Comparison of ENCODE assay signal across 12 cellular contexts in genomic region chr6:21915707-21916399, GRCh38.
A peak's percentile ranks its signal among the peaks of the same experiment; 100 is the strongest.
DNase-seq lines count a peak whose midpoint lies in the region; ATAC-seq, FAIRE-seq and TF ChIP-seq lines count a peak whose summit lies in the region.
"Had no signal": no experiment of that assay in that cellular context is flagged by ENCODE, and none has a peak within 500 bp of the region (broad histone marks: within the 10 kb centered on the region; RNA-seq: fewer than 3 reads in every experiment).

No MANE protein-coding gene starts in this region.

- in situ Hi-C loops in GM12878 (cut with MboI) = no loop called here

- peak overlapping the region in 3 of 4 donors; percentile 12 to 60 (median 20) for H3K4me3 Mint-ChIP-seq in CD4-positive, CD25-positive, alpha-beta regulatory T cell
- H3K4me3 Mint-ChIP-seq in HFFc6 = peak overlapping the region; percentile 83
- H3K4me3 Mint-ChIP-seq: central memory CD8-positive, alpha-beta T cell; memory B cell had no signal

- peak; percentile 70 for FAIRE-seq in GM12878 (lab: Jason Lieb, UNC)

- TF ChIP-seq POLR2A in GM12878 (IDR thresholded peaks at IDR 0.05; ENCODE audit: low read depth, low read length) = no peak

- TF ChIP-seq EP300 in GM12878 (IDR thresholded peaks at IDR 0.05; ENCODE audit: borderline replicate concordance in 1 of 2, control insufficient read depth in 1 of 2, low read depth in 2 of 2, low read length in 2 of 2) = no peak

- no peak overlapping the region for H3K27ac ChIP-seq in CD4-positive, CD25-positive, alpha-beta regulatory T cell (ENCODE audit: insufficient read depth, low read length, poor library complexity, severe bottlenecking)
- no peak overlapping the region for H3K27ac ChIP-seq in GM12878 (ENCODE audit: control insufficient read depth, insufficient read depth)
- H3K27ac ChIP-seq: VCaP had no signal

- H3K4me1 ChIP-seq in CD4-positive, CD25-positive, alpha-beta regulatory T cell (ENCODE audit: control insufficient read depth, insufficient read depth, low read length, poor library complexity, severe bottlenecking) = no peaks in the 10 kb centered on the region
- no peaks in the 10 kb centered on the region for H3K4me1 ChIP-seq in GM12878 (ENCODE audit: control insufficient read depth, insufficient read depth, low read length)

- H2AFZ ChIP-seq in GM12878 (ENCODE audit: control insufficient read depth, low read depth, low read length) = peak overlapping the region; percentile 9

- BruUV-seq in GM12878 (replicated peaks; lab: Mats Ljungman, UMichigan) = no TSS peak

- SMC1A ChIA-PET in GM12878 (lab: Charles Lee; ENCODE audit: uncharacterized antibody, unreplicated experiment) = interaction anchor here (0.7 to 1.8 kb wide), 11 partner anchors 10 to 1047 kb away, joined by 3 to 6 read pairs (median 3); no protein-coding TSS in a partner anchor

- H3K9me3 Mint-ChIP-seq in CD4-positive, CD25-positive, alpha-beta regulatory T cell = peaks cover 0 to 3% (median 0%) of the 10 kb centered on the region in 7 donors
- H3K9me3 Mint-ChIP-seq in HFFc6 = no peaks in the 10 kb centered on the region

- no peaks in the 10 kb centered on the region for H4K20me1 ChIP-seq in GM12878 (ENCODE audit: control insufficient read depth, insufficient read depth)

- DNase-seq in CD4-positive, CD25-positive, alpha-beta regulatory T cell = peak in 1 of 3 donors; percentile 7
- peak; percentile 29 for DNase-seq in HFFc6
- no peak for DNase-seq in GM12878 (ENCODE audit: low read depth, low spot score)
- peak; percentile 34 for DNase-seq in myocyte (ENCODE audit: low read depth)
- no peak for DNase-seq in mesenteric fat pad (ENCODE audit: low spot score)
- no peak for DNase-seq in retina
- DNase-seq: NCI-H1436 had no signal

- H3K27me3 ChIP-seq in CD4-positive, CD25-positive, alpha-beta regulatory T cell (ENCODE audit: control insufficient read depth, insufficient read depth, low read length) = no peaks in the 10 kb centered on the region
- no peaks in the 10 kb centered on the region for H3K27me3 ChIP-seq in GM12878 (replicated peaks in 1 of 2; ENCODE audit: control insufficient read depth in 2 of 2, insufficient read depth in 2 of 2, low read length in 1 of 2)

- peak overlapping the region in 1 of 3 donors; percentile 58 for H3K27ac Mint-ChIP-seq in CD4-positive, CD25-positive, alpha-beta regulatory T cell
- peak overlapping the region; percentile 50; the same call in 1 of the 2 replicates for H3K27ac Mint-ChIP-seq in HFFc6
- H3K27ac Mint-ChIP-seq: memory B cell had no signal

- no peaks in the 10 kb centered on the region for H3K36me3 Mint-ChIP-seq in CD4-positive, CD25-positive, alpha-beta regulatory T cell
- H3K36me3 Mint-ChIP-seq in HFFc6 (ENCODE audit: low read depth) = no peaks in the 10 kb centered on the region
- H3K36me3 Mint-ChIP-seq: memory B cell had no signal

- no peaks in the 10 kb centered on the region for H3K36me3 ChIP-seq in CD4-positive, CD25-positive, alpha-beta regulatory T cell (ENCODE audit: control insufficient read depth, insufficient read depth, low read length)
- H3K36me3 ChIP-seq in GM12878 (ENCODE audit: control insufficient read depth in 2 of 2, insufficient read depth in 2 of 2, low read length in 1 of 2) = no peaks in the 10 kb centered on the region

- POLR2A ChIA-PET in GM12878 (lab: Charles Lee) = interaction anchor here (0.6 kb wide), 1 partner anchor 12 kb away, joined by 3 read pairs; no protein-coding TSS in a partner anchor

- H3K4me1 Mint-ChIP-seq in CD4-positive, CD25-positive, alpha-beta regulatory T cell = peaks cover 0 to 12% (median 8%) of the 10 kb centered on the region in 4 donors
- H3K4me1 Mint-ChIP-seq in HFFc6 (ENCODE audit: low read depth) = peaks cover 25% of the 10 kb centered on the region
- H3K4me1 Mint-ChIP-seq: central memory CD8-positive, alpha-beta T cell had no signal

- RAD21 ChIA-PET in GM12878 (lab: Charles Lee; ENCODE audit: unreplicated experiment) = interaction anchor here (0.6 to 1.6 kb wide), 4 partner anchors 10 to 716 kb away, joined by 3 to 7 read pairs (median 4); no protein-coding TSS in a partner anchor

- no peak overlapping the region; the same call in 1 of the 2 replicates for H3K4me2 ChIP-seq in GM12878 (ENCODE audit: control insufficient read depth, insufficient read depth)

- no peak overlapping the region for H3K4me3 ChIP-seq in CD4-positive, CD25-positive, alpha-beta regulatory T cell (ENCODE audit: low read depth, low read length)
- peak overlapping the region; percentile 38; the same call in 1 of the 2 replicates for H3K4me3 ChIP-seq in GM12878

- no peak for ATAC-seq in CD4-positive, CD25-positive, alpha-beta regulatory T cell (ENCODE audit: low read depth in 2 of 2)
- ATAC-seq in GM12878 = peak; percentile 81
- no peak for ATAC-seq in GM18861 (IDR thresholded peaks at IDR 0.05; ENCODE audit: unreplicated experiment)
- ATAC-seq in HG03039 (IDR thresholded peaks at IDR 0.05; ENCODE audit: unreplicated experiment) = no peak

- CTCF ChIA-PET in GM12878 (lab: Yijun Ruan, JAX) = interaction anchor here (0.5 to 1.6 kb wide), 6 partner anchors 15 to 360 kb away, joined by 3 to 7 read pairs (median 3); no protein-coding TSS in a partner anchor

- H3K9ac ChIP-seq in GM12878 (ENCODE audit: control insufficient read depth, insufficient read depth, low read length) = no peak overlapping the region

- H3K9me3 ChIP-seq in CD4-positive, CD25-positive, alpha-beta regulatory T cell (ENCODE audit: control insufficient read depth in 2 of 2, low read length in 2 of 2) = no peaks in the 10 kb centered on the region
- no peaks in the 10 kb centered on the region; the same call in 2 of the 3 replicates for H3K9me3 ChIP-seq in GM12878 (replicated peaks; ENCODE audit: control insufficient read depth, insufficient read depth, low read length)

- 0% methylated on average over 2 of the region's 2 CpGs for WGBS in GM12878 (ENCODE audit: insufficient coverage, insufficient replicate concordance, low lambda C conversion rate, missing lambda C conversion rate)

- no peaks in the 10 kb centered on the region for H3K27me3 Mint-ChIP-seq in CD4-positive, CD25-positive, alpha-beta regulatory T cell
- H3K27me3 Mint-ChIP-seq in HFFc6 (ENCODE audit: insufficient read depth) = peaks cover 3% of the 10 kb centered on the region
- H3K27me3 Mint-ChIP-seq: central memory CD8-positive, alpha-beta T cell; memory B cell had no signal

- intact Hi-C loops in GM12878 (cut with micrococcal nuclease; ENCODE audit: unreplicated experiment) = no loop called here

- no peaks in the 10 kb centered on the region for H3K79me2 ChIP-seq in GM12878 (ENCODE audit: control insufficient read depth, insufficient read depth, low read length)

- TF ChIP-seq CTCF in HFFc6 (IDR thresholded peaks at IDR 0.05) = no peak
- no peak for TF ChIP-seq CTCF in GM12878 (IDR thresholded peaks at IDR 0.05 in 2 of 3, conservative IDR thresholded peaks at IDR 0.05 in 1 of 3; ENCODE audit: control insufficient read depth in 2 of 3, extremely low read depth in 1 of 3, insufficient read depth in 1 of 3, low read depth in 3 of 3, low read length in 3 of 3)

- TF ChIP-seq RAD21 in GM12878 (IDR thresholded peaks at IDR 0.05; ENCODE audit: insufficient read depth, low read depth, low read length) = no peak

TF ChIP-seq in GM12878, 131 proteins besides CTCF, POLR2A, EP300 and RAD21 (continues in another document):
- TF ChIP-seq ATF7 (IDR thresholded peaks at IDR 0.05; ENCODE audit: low read depth) = peak; percentile 23; the same call in 1 of the 2 replicates
- 0 out of 2 replicates have a peak, but pooled peaks have one; percentile 12 for TF ChIP-seq EED (IDR thresholded peaks at IDR 0.05; ENCODE audit: low read depth)
- TF ChIP-seq ZBTB11 (CRISPR knock-in tag; IDR thresholded peaks at IDR 0.05) = no peak
- no peak for TF ChIP-seq BRCA1 (IDR thresholded peaks at IDR 0.05; ENCODE audit: low read depth, low read length)
- no peak for TF ChIP-seq MLLT1 (IDR thresholded peaks at IDR 0.05)

Comparison
In these comparisons a context has a peak if more than half of its experiments do, and no peak if none do; other contexts are left out.
1. DNase-seq: peak in HFFc6 (single experiment) and myocyte (single experiment); none in GM12878 (single experiment), mesenteric fat pad (single experiment) and retina (single experiment).